In the genomic region with DNA sequence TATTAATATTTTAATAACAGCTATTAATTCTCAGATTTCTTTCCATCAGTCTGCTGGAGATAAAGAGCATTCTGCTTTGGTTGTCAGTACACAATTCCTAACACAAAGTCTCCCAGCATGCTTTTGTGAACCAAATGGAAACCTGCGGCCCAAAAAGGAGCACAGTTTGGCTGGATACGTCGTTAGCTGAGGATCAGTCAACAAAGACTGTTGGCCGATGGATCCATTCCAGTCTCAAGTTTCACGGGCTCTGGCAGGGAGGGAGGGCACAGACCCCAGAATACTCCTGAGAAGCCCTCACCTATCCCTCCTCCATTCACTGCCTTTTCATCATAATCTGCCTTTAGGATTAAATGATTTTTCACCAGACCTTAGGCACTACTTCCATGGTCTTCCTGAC, we compare ENCODE assay signal across 19 cellular contexts. TPM values are rescaled to one million over a fixed set of nuclear protein-coding genes. Genes with fewer than 3 reads are reported as not detected.
DNase-seq lines count a peak whose midpoint lies in the region; ATAC-seq and TF ChIP-seq lines count a peak whose summit lies in the region.
"Had no signal": no experiment of that assay in that cellular context is flagged by ENCODE, and none has a peak within 500 bp of the region (broad histone marks: within the 10 kb centered on the region; RNA-seq: fewer than 3 reads in every experiment).

No MANE protein-coding gene starts in this region.

- intact Hi-C loops in posterior cingulate gyrus (cut with DNase I) = no loop called here
- intact Hi-C loops in adrenal gland (cut with DNase I) = no loop called here

- peak; percentile 22 for DNase-seq in NCI-H748 (lab: John Stamatoyannopoulos, UW; ENCODE audit: unreplicated experiment)
- no peak for DNase-seq in NCI-H748 treated with DMSO at 0.1 percent for 48 hours (lab: John Stamatoyannopoulos, UW)
- DNase-seq in endodermal cell = peak; percentile 56
- no peak for DNase-seq in left lobe of liver (ENCODE audit: low spot score)
- DNase-seq in posterior cingulate gyrus = no peak
- no peak for DNase-seq in adrenal gland
- DNase-seq in activated T-cell treated with anti-CD3 and anti-CD28 coated beads for 4 hours = no peak
- DNase-seq: CD8-positive, alpha-beta T cell; HCEC 1CT; NCI-H1048; NCI-H1694; NCI-H2107; NCI-H345; NCI-H526 had no signal

- H3K27me3 Mint-ChIP-seq in endodermal cell (ENCODE audit: insufficient read depth) = no peaks in the 10 kb centered on the region

- no peaks in the 10 kb centered on the region for H3K4me1 ChIP-seq in endodermal cell (ENCODE audit: control insufficient read depth, insufficient read depth, low read length)
- H3K4me1 ChIP-seq in adrenal gland (replicated peaks in 1 of 2) = peaks cover 0 to 10% of the 10 kb centered on the region in 2 donors
- H3K4me1 ChIP-seq: SJSA1 had no signal

- H3K36me3 ChIP-seq in endodermal cell (ENCODE audit: control insufficient read depth, insufficient read depth, low read length) = no peaks in the 10 kb centered on the region
- H3K36me3 ChIP-seq in adrenal gland (replicated peaks in 1 of 2) = no peaks in the 10 kb centered on the region
- H3K36me3 ChIP-seq: SJSA1 had no signal

- H3K9ac ChIP-seq in endodermal cell (ENCODE audit: extremely low read depth, low read length, poor library complexity, severe bottlenecking) = no peak overlapping the region

- H3K27ac ChIP-seq in endodermal cell (ENCODE audit: low read depth, low read length) (no peak overlapping the region), adrenal gland (no peak overlapping the region)
- H3K27ac ChIP-seq: SJSA1 had no signal

- no peak for TF ChIP-seq POLR2A in adrenal gland (IDR thresholded peaks at IDR 0.05)

- H3K4me3 ChIP-seq in endodermal cell (ENCODE audit: low read length) (no peak overlapping the region), adrenal gland (no peak overlapping the region)
- H3K4me3 ChIP-seq: SJSA1 had no signal

- WGBS in endodermal cell (ENCODE audit: insufficient coverage in 1 of 2, insufficient read length in 1 of 2), 2 experiments = 29 to 61% methylated on average over 3 to 5 of the region's 5 CpGs
- WGBS in adrenal gland, 4 donors = 76 to 88% (median 83%) methylated on average over 5 of the region's 5 CpGs

- H3K9me3 ChIP-seq in endodermal cell (ENCODE audit: control insufficient read depth, low read length) = no peaks in the 10 kb centered on the region
- no peaks in the 10 kb centered on the region for H3K9me3 ChIP-seq in adrenal gland (replicated peaks in 1 of 3)
- H3K9me3 ChIP-seq: SJSA1 had no signal

- peaks cover 6% of the 10 kb centered on the region for H3K36me3 Mint-ChIP-seq in endodermal cell (ENCODE audit: low read depth)
- H3K36me3 Mint-ChIP-seq: CD8-positive, alpha-beta T cell had no signal

- H3K4me1 Mint-ChIP-seq in endodermal cell = peaks cover 3% of the 10 kb centered on the region

- ATAC-seq in left lobe of liver (peak; percentile 18), HG03280 (IDR thresholded peaks at IDR 0.05; ENCODE audit: unreplicated experiment) (no peak)
- ATAC-seq: CD8-positive, alpha-beta T cell had no signal

- no peaks in the 10 kb centered on the region for H3K27me3 ChIP-seq in endodermal cell (ENCODE audit: control insufficient read depth, insufficient read depth, low read length, poor library complexity, severe bottlenecking)
- H3K27me3 ChIP-seq in adrenal gland = no peaks in the 10 kb centered on the region
- H3K27me3 ChIP-seq: SJSA1 had no signal

- H3K27ac Mint-ChIP-seq in endodermal cell = peak overlapping the region; percentile 46
- H3K27ac Mint-ChIP-seq: CD8-positive, alpha-beta T cell had no signal

- no peak overlapping the region for H3K4me3 Mint-ChIP-seq in endodermal cell
- H3K4me3 Mint-ChIP-seq: CD8-positive, alpha-beta T cell had no signal

- no peak for TF ChIP-seq CTCF in endodermal cell (conservative IDR thresholded peaks at IDR 0.05)
- no peak for TF ChIP-seq CTCF in adrenal gland (IDR thresholded peaks at IDR 0.05)

- H3K9me3 Mint-ChIP-seq in endodermal cell = peaks cover 2% of the 10 kb centered on the region
- H3K9me3 Mint-ChIP-seq: CD8-positive, alpha-beta T cell had no signal

RNA-seq across cellular contexts. Expression of gene PRSS48, which starts 26.3 kb away (rescaled TPM):
- not detected for total RNA-seq in endodermal cell
- polyA plus RNA-seq in endodermal cell (2013, experiment 1 of 2) = not detected
- polyA plus RNA-seq in endodermal cell (2013, experiment 2 of 2) = not detected
- total RNA-seq in left lobe of liver = not detected
- not detected for total RNA-seq in adrenal gland
- polyA plus RNA-seq in adrenal gland = not detected
- total RNA-seq: A172; CD8-positive, alpha-beta T cell; MCF 10A; SJSA1 had no signal
- polyA plus RNA-seq: BJ had no signal

Comparison
In these comparisons a context has a peak if more than half of its experiments do, and no peak if none do; other contexts are left out.
1. DNase-seq: peak in NCI-H748 (single experiment) and endodermal cell (single experiment); none in NCI-H748 treated with DMSO at 0.1 percent for 48 hours (single experiment), left lobe of liver (single experiment), posterior cingulate gyrus (0 of 10), adrenal gland (0 of 7) and activated T-cell treated with anti-CD3 and anti-CD28 coated beads for 4 hours (single experiment).